In genomic region chr17:77440571-77440981, GRCh38 we compare ENCODE assay signal across 8 cellular contexts.
A peak's percentile ranks its signal among the peaks of the same experiment; 100 is the strongest.
DNase-seq lines count a peak whose midpoint lies in the region; ATAC-seq, FAIRE-seq and TF ChIP-seq lines count a peak whose summit lies in the region.

No MANE protein-coding gene starts in this region.

- peaks cover 6% of the 10 kb centered on the region; the same call in 1 of the 3 replicates for H3K36me3 ChIP-seq in K562 (ENCODE audit: control insufficient read depth, insufficient read depth, low read length)

- FAIRE-seq in K562 (lab: Jason Lieb, UNC): no peak

- POLR2A ChIA-PET in K562 (lab: Yijun Ruan, JAX): interaction anchor here (1.1 to 2.3 kb wide), 3 partner anchors 10 to 13 kb away, joined by 3 to 11 read pairs (median 3); no protein-coding TSS in a partner anchor

- no peak overlapping the region for H2AFZ ChIP-seq in K562 (ENCODE audit: low read depth, low read length)

- TF ChIP-seq RAD21 in K562 (CRISPR knock-in tag; conservative IDR thresholded peaks at IDR 0.05 in 1 of 2, IDR thresholded peaks at IDR 0.05 in 1 of 2): no peak

- TF ChIP-seq EP300 in K562 (IDR thresholded peaks at IDR 0.05; ENCODE audit: low read length): no peak

- peaks cover 5% of the 10 kb centered on the region for H3K9me1 ChIP-seq in K562 (ENCODE audit: control insufficient read depth, insufficient read depth, low read length)

- no peak overlapping the region; a peak in 1 of 4 replicates for H3K9ac ChIP-seq in K562 (ENCODE audit: insufficient read depth in 1 of 2, low read depth in 2 of 2, low read length in 2 of 2)

- no peak for ATAC-seq in K562
- no peak for ATAC-seq in HG02885 (IDR thresholded peaks at IDR 0.05; ENCODE audit: poor library complexity, unreplicated experiment)
- no peak for ATAC-seq in GM21619 (IDR thresholded peaks at IDR 0.05; ENCODE audit: unreplicated experiment)

- peaks cover 53% of the 10 kb centered on the region for H3K79me2 ChIP-seq in K562 (ENCODE audit: control insufficient read depth, insufficient read depth, low read length)

- H3K4me3 ChIP-seq in NB4 (ENCODE audit: low read depth, low read length) (peak overlapping the region; percentile 25), K562 (no peak overlapping the region), coronary artery (no peak overlapping the region)

- CTCF ChIA-PET in K562 (lab: Yijun Ruan, JAX; ENCODE audit: low intra/inter-chr PET ratio): no interaction called here

- peaks cover 38% of the 10 kb centered on the region for H4K20me1 ChIP-seq in K562 (replicated peaks; ENCODE audit: control insufficient read depth, insufficient read depth, low read length)

- DNase-seq in G401 (ENCODE audit: low spot score) (peak; percentile 58), NB4 (ENCODE audit: low read depth) (peak; percentile 74), K562 (ENCODE audit: extremely low read depth in 1 of 4, low spot score in 3 of 4) (no peak), occipital lobe (lab: John Stamatoyannopoulos, UW) (peak; percentile 38), KG1 (lab: John Stamatoyannopoulos, UW) (no peak), coronary artery (ENCODE audit: low spot score) (no peak)

- intact Hi-C loops in K562 (cut with micrococcal nuclease): no loop called here

- no TSS peak for BruUV-seq in K562 (replicated peaks; lab: Mats Ljungman, UMichigan)

- TF ChIP-seq CTCF in NB4 (IDR thresholded peaks at IDR 0.05; ENCODE audit: low read depth, low read length): no peak
- TF ChIP-seq CTCF in K562 (IDR thresholded peaks at IDR 0.05 in 2 of 3, conservative IDR thresholded peaks at IDR 0.05 in 1 of 3; ENCODE audit: insufficient read depth in 2 of 3, low read depth in 1 of 3, low read length in 3 of 3): no peak
- TF ChIP-seq CTCF in coronary artery (IDR thresholded peaks at IDR 0.05): no peak

- WGBS in K562 (ENCODE audit: insufficient coverage, low coverage, missing lambda C conversion rate): 83% methylated on average over 7 of the region's 12 CpGs

- H3K9me3 ChIP-seq in K562 (replicated peaks; ENCODE audit: control insufficient read depth, insufficient read depth, low read depth, low read length): no peaks in the 10 kb centered on the region

- in situ Hi-C loops in G401 (cut with HindIII; ENCODE audit: low sequenced_read_pairs) (no loop called here), K562 (cut with MboI) (no loop called here)

- H3K4me1 ChIP-seq in K562 (replicated peaks in 1 of 2; ENCODE audit: control insufficient read depth in 2 of 2, insufficient read depth in 2 of 2, low read length in 2 of 2): peaks cover 55 to 65% of the 10 kb centered on the region in 2 experiments

- H3K4me2 ChIP-seq in K562 (ENCODE audit: insufficient read depth, low read length): no peak overlapping the region

- no peak overlapping the region for H3K27ac ChIP-seq in K562 (ENCODE audit: extremely low read depth, low read depth, low read length)
- peak overlapping the region in 1 of 2 donors; percentile 32 for H3K27ac ChIP-seq in coronary artery

- TF ChIP-seq POLR2A in NB4 (IDR thresholded peaks at IDR 0.05; ENCODE audit: extremely low read depth, insufficient read length): no peak
- no peak for TF ChIP-seq POLR2A in K562 (conservative IDR thresholded peaks at IDR 0.05)

- no peaks in the 10 kb centered on the region for H3K27me3 ChIP-seq in K562 (ENCODE audit: control insufficient read depth in 2 of 2, insufficient read depth in 2 of 2, low read length in 2 of 2)

TF ChIP-seq in K562, 482 proteins besides CTCF, POLR2A, EP300 and RAD21:
- TF ChIP-seq TFAP4 (CRISPR knock-in tag; IDR thresholded peaks at IDR 0.05; ENCODE audit: borderline replicate concordance): 0 out of 2 replicates have a peak, but pooled peaks have one; percentile 22
- no peak for TF ChIP-seq HNRNPK (IDR thresholded peaks at IDR 0.05; ENCODE audit: low read depth, low read length, poor library complexity, severe bottlenecking)
- TF ChIP-seq ELK1 (CRISPR knock-in tag; IDR thresholded peaks at IDR 0.05): no peak

Comparison
In these comparisons a context has a peak if more than half of its experiments do, and no peak if none do; other contexts are left out.
1. DNase-seq: peak in G401 (single experiment), NB4 (single experiment) and occipital lobe (single experiment); none in K562 (0 of 4), KG1 (single experiment) and coronary artery (single experiment).